Comparison of ENCODE assay signal across 13 cellular contexts in the genomic region with DNA sequence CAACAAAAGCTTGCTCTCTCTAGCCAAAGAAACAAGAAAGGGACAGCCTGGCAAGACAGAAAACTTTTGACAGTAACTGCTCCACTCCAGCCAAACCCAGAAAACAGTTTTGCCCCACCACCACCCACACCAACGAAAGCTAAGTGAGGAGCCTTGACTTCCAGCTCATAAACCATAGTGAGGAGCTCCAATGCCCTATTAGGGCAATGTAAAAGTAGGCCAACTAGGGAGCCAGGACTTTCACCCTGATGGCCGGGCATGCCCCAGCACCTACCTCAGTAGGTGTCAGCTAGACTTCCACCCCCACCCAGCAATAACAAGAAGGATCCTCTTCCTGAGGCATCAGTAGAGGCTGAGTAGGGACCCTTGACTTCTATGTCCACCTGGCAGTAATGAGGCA. TPM values are rescaled to one million over a fixed set of nuclear protein-coding genes. Genes with fewer than 3 reads are reported as not detected.
DNase-seq lines count a peak whose midpoint lies in the region; ATAC-seq and TF ChIP-seq lines count a peak whose summit lies in the region.
"Had no signal": no experiment of that assay in that cellular context is flagged by ENCODE, and none has a peak within 500 bp of the region (broad histone marks: within the 10 kb centered on the region; RNA-seq: fewer than 3 reads in every experiment).

No MANE protein-coding gene starts in this region.

- peaks cover 17% of the 10 kb centered on the region for H3K4me1 ChIP-seq in endodermal cell (ENCODE audit: control insufficient read depth, insufficient read depth, low read length)

- intact Hi-C loops in Calu3 (cut with micrococcal nuclease; ENCODE audit: unreplicated experiment) = loop anchor here (5.0 kb wide), 1 partner anchor 33 kb away; a partner anchor contains a TSS

- peaks cover 67% of the 10 kb centered on the region for H3K4me1 Mint-ChIP-seq in Calu3 (ENCODE audit: low read depth, unreplicated experiment)
- H3K4me1 Mint-ChIP-seq in endodermal cell = peaks cover 26% of the 10 kb centered on the region
- peaks cover 13 to 59% (median 56%) of the 10 kb centered on the region in 4 donors for H3K4me1 Mint-ChIP-seq in naive thymus-derived CD8-positive, alpha-beta T cell

- no peak overlapping the region for H3K9ac ChIP-seq in endodermal cell (ENCODE audit: extremely low read depth, low read length, poor library complexity, severe bottlenecking)

- no peaks in the 10 kb centered on the region for H3K27me3 ChIP-seq in endodermal cell (ENCODE audit: control insufficient read depth, insufficient read depth, low read length, poor library complexity, severe bottlenecking)
- H3K27me3 ChIP-seq: cardiac muscle cell, testis had no signal

- DNase-seq in Calu3 (no peak), HT-29 (ENCODE audit: low spot score) (peak; percentile 0), endodermal cell (no peak), DMS79 (lab: John Stamatoyannopoulos, UW) (no peak)
- DNase-seq in naive thymus-derived CD8-positive, alpha-beta T cell = no peak
- DNase-seq: activated naive CD8-positive, alpha-beta T cell treated with anti-CD3 and anti-CD28 coated beads, Interleukin-2, amount 10 ng/mL, durations not matched to agents 7 days and 5 days; IMR-90; NCI-H69; testis had no signal

- H3K27ac ChIP-seq in endodermal cell (ENCODE audit: low read depth, low read length) = no peak overlapping the region
- H3K27ac ChIP-seq: cardiac muscle cell, testis had no signal

- H3K36me3 Mint-ChIP-seq in Calu3 (ENCODE audit: insufficient read depth, unreplicated experiment) (peaks cover 37% of the 10 kb centered on the region), endodermal cell (ENCODE audit: low read depth) (peaks cover 54% of the 10 kb centered on the region)
- H3K36me3 Mint-ChIP-seq in naive thymus-derived CD8-positive, alpha-beta T cell = peaks cover 5 to 39% (median 17%) of the 10 kb centered on the region in 3 donors

- H3K27ac Mint-ChIP-seq in Calu3 (ENCODE audit: unreplicated experiment) (peak overlapping the region; percentile 25), endodermal cell (peak overlapping the region; percentile 42)
- peak overlapping the region in 7 of 10 donors; percentile 34 to 81 (median 58) for H3K27ac Mint-ChIP-seq in naive thymus-derived CD8-positive, alpha-beta T cell
- H3K27ac Mint-ChIP-seq: activated naive CD8-positive, alpha-beta T cell treated with anti-CD3 and anti-CD28 coated beads, Interleukin-2, amount 10 ng/mL, durations not matched to agents 7 days and 5 days had no signal

- POLR2A ChIA-PET in naive thymus-derived CD8-positive, alpha-beta T cell (lab: Charles Lee) = no interaction called here

- no peaks in the 10 kb centered on the region for H3K27me3 Mint-ChIP-seq in Calu3 (ENCODE audit: unreplicated experiment)
- H3K27me3 Mint-ChIP-seq in endodermal cell (ENCODE audit: insufficient read depth) = no peaks in the 10 kb centered on the region
- no peaks in the 10 kb centered on the region for H3K27me3 Mint-ChIP-seq in naive thymus-derived CD8-positive, alpha-beta T cell
- H3K27me3 Mint-ChIP-seq: activated naive CD8-positive, alpha-beta T cell treated with anti-CD3 and anti-CD28 coated beads, Interleukin-2, amount 10 ng/mL, durations not matched to agents 7 days and 5 days had no signal

- H3K4me3 Mint-ChIP-seq in Calu3 (ENCODE audit: low read depth, unreplicated experiment) (no peak overlapping the region), endodermal cell (no peak overlapping the region)
- H3K4me3 Mint-ChIP-seq in naive thymus-derived CD8-positive, alpha-beta T cell = no peak overlapping the region
- H3K4me3 Mint-ChIP-seq: activated naive CD8-positive, alpha-beta T cell treated with anti-CD3 and anti-CD28 coated beads, Interleukin-2, amount 10 ng/mL, durations not matched to agents 7 days and 5 days had no signal

- H3K9me3 ChIP-seq in endodermal cell (ENCODE audit: control insufficient read depth, low read length) = no peaks in the 10 kb centered on the region
- H3K9me3 ChIP-seq: testis had no signal

- H3K4me3 ChIP-seq in endodermal cell (ENCODE audit: low read length) = no peak overlapping the region
- H3K4me3 ChIP-seq: cardiac muscle cell, testis had no signal

- no peak for TF ChIP-seq CTCF in Calu3 (IDR thresholded peaks at IDR 0.05; ENCODE audit: unreplicated experiment)
- no peak for TF ChIP-seq CTCF in endodermal cell (conservative IDR thresholded peaks at IDR 0.05)

- H3K36me3 ChIP-seq in endodermal cell (ENCODE audit: control insufficient read depth, insufficient read depth, low read length) = peaks cover 52% of the 10 kb centered on the region
- H3K36me3 ChIP-seq: cardiac muscle cell had no signal

- H3K9me3 Mint-ChIP-seq in Calu3 (ENCODE audit: low read depth, unreplicated experiment) (no peaks in the 10 kb centered on the region), endodermal cell (no peaks in the 10 kb centered on the region)
- no peaks in the 10 kb centered on the region for H3K9me3 Mint-ChIP-seq in naive thymus-derived CD8-positive, alpha-beta T cell
- H3K9me3 Mint-ChIP-seq: activated naive CD8-positive, alpha-beta T cell treated with anti-CD3 and anti-CD28 coated beads, Interleukin-2, amount 10 ng/mL, durations not matched to agents 7 days and 5 days had no signal

- BruUV-seq in Calu3 (replicated peaks; lab: Mats Ljungman, UMichigan) = no TSS peak

- 94% methylated on average over 2 of the region's 2 CpGs; no CpG with 5 or more reads in 1 of the 2 experiments for WGBS in endodermal cell (ENCODE audit: insufficient coverage in 1 of 2, insufficient read length in 1 of 2), 2 experiments

- CTCF ChIA-PET in Calu3 (lab: Charles Lee) = interaction anchor here (1.0 kb wide), 1 partner anchor 218 kb away, joined by 4 read pairs; no protein-coding TSS in a partner anchor

- no peak for ATAC-seq in naive thymus-derived CD8-positive, alpha-beta T cell
- ATAC-seq in GM21367 (IDR thresholded peaks at IDR 0.05; ENCODE audit: unreplicated experiment) = no peak
- ATAC-seq in HG02763 (IDR thresholded peaks at IDR 0.05; ENCODE audit: unreplicated experiment) = no peak
- ATAC-seq in HG03342 (IDR thresholded peaks at IDR 0.05; ENCODE audit: unreplicated experiment) = no peak

RNA-seq across cellular contexts. Expression of a gene that starts 35.4 kb away (rescaled TPM):
- total RNA-seq in Calu3 (2022) (26.2 and 27.3 TPM in 2 replicates), endodermal cell (100 to 1,000 TPM; 178 to 184 TPM)
- 122 and 123 TPM in 2 replicates for total RNA-seq in HT-29 (2014; rRNA removed; shearing (Covaris generic))
- 59.1 TPM for polyA plus RNA-seq in endodermal cell (2013, experiment 1 of 2)
- polyA plus RNA-seq in endodermal cell (2013, experiment 2 of 2) = 52.6 TPM
- total RNA-seq in naive thymus-derived CD8-positive, alpha-beta T cell = 10 to 100 TPM; 26.9 to 27.8 TPM
- polyA plus RNA-seq in naive thymus-derived CD8-positive, alpha-beta T cell = 1 to 10 TPM; 4.7 to 5.8 (median 5.3) TPM
